ENCODE assay signal across 8 cellular contexts in the genomic region with DNA sequence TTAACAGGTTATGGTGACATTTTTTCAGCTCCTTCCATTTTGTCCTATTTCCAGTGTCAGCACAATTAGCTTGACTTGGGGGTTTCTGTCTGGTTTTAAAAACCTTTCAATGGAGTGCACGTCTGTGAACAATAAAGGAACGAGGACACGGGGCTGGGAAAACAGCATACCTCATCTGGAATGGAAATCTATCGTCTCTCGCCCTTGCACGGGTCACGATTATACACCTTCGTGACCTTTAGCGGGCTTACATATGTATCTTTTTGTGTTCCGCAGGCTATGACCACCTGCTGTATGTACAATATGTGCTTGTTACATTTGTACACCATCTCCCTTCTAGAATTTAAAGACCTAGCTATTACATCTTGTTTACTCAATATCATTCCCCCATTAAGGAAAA. TPM values are rescaled to one million over a fixed set of nuclear protein-coding genes. Genes with fewer than 3 reads are reported as not detected.
DNase-seq lines count a peak whose midpoint lies in the region; ATAC-seq lines count a peak whose summit lies in the region.

No MANE protein-coding gene starts in this region.

- no peaks in the 10 kb centered on the region for H3K36me3 Mint-ChIP-seq in activated T-cell treated with anti-CD3 and anti-CD28 coated beads, Interleukin-2, amount 50 U/mL, for 24 hours (ENCODE audit: low read depth)
- H3K36me3 Mint-ChIP-seq in activated T-helper 17 cell treated with anti-CD3 and anti-CD28 coated beads, Interleukin-2, amount 50 U/mL, for 72 hours (ENCODE audit: low read depth) = peaks cover 7% of the 10 kb centered on the region

- H3K4me1 Mint-ChIP-seq in activated T-cell treated with anti-CD3 and anti-CD28 coated beads, Interleukin-2, amount 50 U/mL, for 24 hours (ENCODE audit: low read depth) = peaks cover 7% of the 10 kb centered on the region
- no peaks in the 10 kb centered on the region for H3K4me1 Mint-ChIP-seq in activated T-helper 17 cell treated with anti-CD3 and anti-CD28 coated beads, Interleukin-2, amount 50 U/mL, for 72 hours

- H3K27me3 Mint-ChIP-seq in activated T-cell treated with anti-CD3 and anti-CD28 coated beads, Interleukin-2, amount 50 U/mL, for 24 hours = peaks cover 74% of the 10 kb centered on the region
- peaks cover 39% of the 10 kb centered on the region for H3K27me3 Mint-ChIP-seq in activated T-helper 17 cell treated with anti-CD3 and anti-CD28 coated beads, Interleukin-2, amount 50 U/mL, for 72 hours

- no peak for ATAC-seq in activated T-helper 17 cell treated with anti-CD3 and anti-CD28 coated beads, Interleukin-2, amount 50 U/mL, for 72 hours (replicated peaks)
- no peak for ATAC-seq in HG03521 (IDR thresholded peaks at IDR 0.05; ENCODE audit: unreplicated experiment)

- H3K27ac ChIP-seq in thymus (ENCODE audit: low read depth) = peak overlapping the region; percentile 3

- no peaks in the 10 kb centered on the region for H3K4me1 ChIP-seq in thymus (ENCODE audit: control insufficient read depth, insufficient read depth, low read length)

- H3K9me3 Mint-ChIP-seq in activated T-cell treated with anti-CD3 and anti-CD28 coated beads, Interleukin-2, amount 50 U/mL, for 24 hours = no peaks in the 10 kb centered on the region
- no peaks in the 10 kb centered on the region for H3K9me3 Mint-ChIP-seq in activated T-helper 17 cell treated with anti-CD3 and anti-CD28 coated beads, Interleukin-2, amount 50 U/mL, for 72 hours

- WGBS in thymus = 96% methylated on average over 10 of the region's 10 CpGs

- H3K27ac Mint-ChIP-seq in activated T-cell treated with anti-CD3 and anti-CD28 coated beads, Interleukin-2, amount 50 U/mL, for 24 hours = peak overlapping the region; percentile 84
- H3K27ac Mint-ChIP-seq in activated T-helper 17 cell treated with anti-CD3 and anti-CD28 coated beads, Interleukin-2, amount 50 U/mL, for 72 hours = peak overlapping the region; percentile 81

- peak overlapping the region; percentile 70 for H3K4me3 Mint-ChIP-seq in activated T-cell treated with anti-CD3 and anti-CD28 coated beads, Interleukin-2, amount 50 U/mL, for 24 hours
- peak overlapping the region; percentile 83 for H3K4me3 Mint-ChIP-seq in activated T-helper 17 cell treated with anti-CD3 and anti-CD28 coated beads, Interleukin-2, amount 50 U/mL, for 72 hours

- peak overlapping the region; percentile 46 for H3K4me3 ChIP-seq in thymus (ENCODE audit: low read length)

- no peaks in the 10 kb centered on the region for H3K9me3 ChIP-seq in thymus (ENCODE audit: control insufficient read depth)

- peaks cover 42% of the 10 kb centered on the region for H3K27me3 ChIP-seq in thymus (ENCODE audit: control insufficient read depth, insufficient read depth)

- H3K36me3 ChIP-seq in thymus (ENCODE audit: control insufficient read depth, insufficient read depth) = no peaks in the 10 kb centered on the region

- no peak for DNase-seq in activated T-cell treated with anti-CD3 and anti-CD28 coated beads, Interleukin-2, amount 50 U/mL, for 24 hours
- DNase-seq in activated T-cell treated with anti-CD3 and anti-CD28 coated beads for 4 hours (no peak), left kidney (ENCODE audit: low read depth, low spot score) (peak; percentile 49), cortex of kidney (lab: John Stamatoyannopoulos, UW) (no peak), DMS114 treated with DMSO at 0.1 percent for 48 hours (lab: John Stamatoyannopoulos, UW; ENCODE audit: unreplicated experiment) (no peak)

RNA-seq across cellular contexts. Expression of a gene that starts 2.3 kb away (rescaled TPM):
- 10 to 100 TPM in 1 of 2 donors, 1 to 10 TPM in 1; 8.6 to 11.8 TPM for total RNA-seq in activated T-helper 17 cell treated with anti-CD3 and anti-CD28 coated beads, Interleukin-2, amount 50 U/mL, for 72 hours
- polyA plus RNA-seq in thymus = 11.9 TPM
